20 cellular contexts compared by ENCODE assay signal in genomic region chr5:133506165-133506564, GRCh38.
DNase-seq lines count a peak whose midpoint lies in the region; TF ChIP-seq lines count a peak whose summit lies in the region.
"Had no signal": no experiment of that assay in that cellular context is flagged by ENCODE, and none has a peak within 500 bp of the region (broad histone marks: within the 10 kb centered on the region; RNA-seq: fewer than 3 reads in every experiment).

No MANE protein-coding gene starts in this region.

- H3K4me3 ChIP-seq in breast epithelium (no peak overlapping the region), mammary epithelial cell (replicated peaks in 1 of 3; ENCODE audit: insufficient read depth in 1 of 3, low read depth in 2 of 3, low read length in 3 of 3) (no peak overlapping the region), endodermal cell (ENCODE audit: low read length) (no peak overlapping the region)
- H3K4me3 ChIP-seq: GM23248, SK-N-MC had no signal

- in situ Hi-C loops in mammary epithelial cell (cut with MboI; ENCODE audit: low sequenced_read_pairs in 2 of 2) = no loop called here

- H4K20me1 ChIP-seq in mammary epithelial cell (ENCODE audit: insufficient read depth, low read length) = no peaks in the 10 kb centered on the region

- WGBS in mammary epithelial cell (ENCODE audit: low coverage, missing lambda C conversion rate) = 53% methylated on average over 5 of the region's 5 CpGs
- WGBS in endodermal cell (ENCODE audit: insufficient coverage in 1 of 2, insufficient read length in 1 of 2), 2 experiments = 84 to 89% methylated on average over 4 to 5 of the region's 5 CpGs

- H3K27me3 ChIP-seq in breast epithelium (no peaks in the 10 kb centered on the region), mammary epithelial cell (ENCODE audit: insufficient read depth, low read length) (no peaks in the 10 kb centered on the region), endodermal cell (ENCODE audit: control insufficient read depth, insufficient read depth, low read length, poor library complexity, severe bottlenecking) (no peaks in the 10 kb centered on the region)

- H3K27ac Mint-ChIP-seq in endodermal cell = no peak overlapping the region
- H3K27ac Mint-ChIP-seq in activated T-helper 2 cell treated with anti-CD3 and anti-CD28 coated beads, Interferon-gamma antibody, Interleukin-2, Interleukin-4, amounts not matched to agents 10 μg/mL and 5 μg/mL and 100 μg/mL, durations not matched to agents 14 hours and 24 hours and 36 hours = no peak overlapping the region
- H3K27ac Mint-ChIP-seq in activated CD4-positive, alpha-beta memory T cell treated with anti-CD3 and anti-CD28 coated beads, Interleukin-2, amount 10 ng/mL, durations not matched to agents 7 days and 5 days = no peak overlapping the region

- CTCF ChIA-PET in mammary epithelial cell (lab: Charles Lee; ENCODE audit: low non-redundant PET) = no interaction called here
- CTCF ChIA-PET in activated CD4-positive, alpha-beta memory T cell treated with anti-CD3 and anti-CD28 coated beads, Interleukin-2, amount 10 ng/mL, durations not matched to agents 7 days and 5 days (lab: Charles Lee) = interaction anchor here (1.7 kb wide), 1 partner anchor 83 kb away, joined by 5 read pairs; no protein-coding TSS in a partner anchor

- no peaks in the 10 kb centered on the region for H3K36me3 Mint-ChIP-seq in endodermal cell (ENCODE audit: low read depth)
- no peaks in the 10 kb centered on the region for H3K36me3 Mint-ChIP-seq in activated T-helper 2 cell treated with anti-CD3 and anti-CD28 coated beads, Interferon-gamma antibody, Interleukin-2, Interleukin-4, amounts not matched to agents 10 μg/mL and 5 μg/mL and 100 μg/mL, durations not matched to agents 14 hours and 24 hours and 36 hours (ENCODE audit: low read depth)
- H3K36me3 Mint-ChIP-seq in activated CD4-positive, alpha-beta memory T cell treated with anti-CD3 and anti-CD28 coated beads, Interleukin-2, amount 10 ng/mL, durations not matched to agents 7 days and 5 days (ENCODE audit: low read depth) = no peaks in the 10 kb centered on the region

- intact Hi-C loops in breast epithelium (cut with DNase I; ENCODE audit: low total_unique reads) = no loop called here
- intact Hi-C loops in mammary epithelial cell (cut with micrococcal nuclease) = no loop called here
- intact Hi-C loops in activated T-helper 2 cell treated with anti-CD3 and anti-CD28 coated beads, Interferon-gamma antibody, Interleukin-2, Interleukin-4, amounts not matched to agents 10 μg/mL and 5 μg/mL and 100 μg/mL, durations not matched to agents 14 hours and 24 hours and 36 hours (cut with micrococcal nuclease) = no loop called here

- no peak overlapping the region for H3K4me2 ChIP-seq in mammary epithelial cell (ENCODE audit: insufficient read depth, low read depth, low read length)
- H3K4me2 ChIP-seq: KMS-11 had no signal

- H3K9me3 ChIP-seq in breast epithelium (no peaks in the 10 kb centered on the region), mammary epithelial cell (replicated peaks; ENCODE audit: insufficient read depth, low read length) (no peaks in the 10 kb centered on the region), endodermal cell (ENCODE audit: control insufficient read depth, low read length) (no peaks in the 10 kb centered on the region)

- no peaks in the 10 kb centered on the region for H3K9me3 Mint-ChIP-seq in endodermal cell
- no peaks in the 10 kb centered on the region for H3K9me3 Mint-ChIP-seq in activated T-helper 2 cell treated with anti-CD3 and anti-CD28 coated beads, Interferon-gamma antibody, Interleukin-2, Interleukin-4, amounts not matched to agents 10 μg/mL and 5 μg/mL and 100 μg/mL, durations not matched to agents 14 hours and 24 hours and 36 hours
- no peaks in the 10 kb centered on the region for H3K9me3 Mint-ChIP-seq in activated CD4-positive, alpha-beta memory T cell treated with anti-CD3 and anti-CD28 coated beads, Interleukin-2, amount 10 ng/mL, durations not matched to agents 7 days and 5 days

- no peak overlapping the region for H3K4me3 Mint-ChIP-seq in endodermal cell
- no peak overlapping the region for H3K4me3 Mint-ChIP-seq in activated T-helper 2 cell treated with anti-CD3 and anti-CD28 coated beads, Interferon-gamma antibody, Interleukin-2, Interleukin-4, amounts not matched to agents 10 μg/mL and 5 μg/mL and 100 μg/mL, durations not matched to agents 14 hours and 24 hours and 36 hours (ENCODE audit: low read depth)
- H3K4me3 Mint-ChIP-seq in activated CD4-positive, alpha-beta memory T cell treated with anti-CD3 and anti-CD28 coated beads, Interleukin-2, amount 10 ng/mL, durations not matched to agents 7 days and 5 days = no peak overlapping the region

- H3K79me2 ChIP-seq in mammary epithelial cell (ENCODE audit: insufficient read depth, low read length) = no peaks in the 10 kb centered on the region

- H3K27me3 Mint-ChIP-seq in endodermal cell (ENCODE audit: insufficient read depth) = no peaks in the 10 kb centered on the region
- H3K27me3 Mint-ChIP-seq in activated T-helper 2 cell treated with anti-CD3 and anti-CD28 coated beads, Interferon-gamma antibody, Interleukin-2, Interleukin-4, amounts not matched to agents 10 μg/mL and 5 μg/mL and 100 μg/mL, durations not matched to agents 14 hours and 24 hours and 36 hours (ENCODE audit: low read depth) = peaks cover 3% of the 10 kb centered on the region
- peaks cover 7% of the 10 kb centered on the region for H3K27me3 Mint-ChIP-seq in activated CD4-positive, alpha-beta memory T cell treated with anti-CD3 and anti-CD28 coated beads, Interleukin-2, amount 10 ng/mL, durations not matched to agents 7 days and 5 days

- no peak for TF ChIP-seq CTCF in breast epithelium (IDR thresholded peaks at IDR 0.05)
- TF ChIP-seq CTCF in mammary epithelial cell (conservative IDR thresholded peaks at IDR 0.05 in 1 of 2, IDR thresholded peaks at IDR 0.05 in 1 of 2; ENCODE audit: extremely low read depth in 1 of 2, insufficient read depth in 1 of 2, low read depth in 1 of 2, low read length in 2 of 2) = no peak
- no peak for TF ChIP-seq CTCF in endodermal cell (conservative IDR thresholded peaks at IDR 0.05)

- H3K4me1 Mint-ChIP-seq in endodermal cell = peaks cover 12% of the 10 kb centered on the region
- H3K4me1 Mint-ChIP-seq in activated T-helper 2 cell treated with anti-CD3 and anti-CD28 coated beads, Interferon-gamma antibody, Interleukin-2, Interleukin-4, amounts not matched to agents 10 μg/mL and 5 μg/mL and 100 μg/mL, durations not matched to agents 14 hours and 24 hours and 36 hours (ENCODE audit: low read depth) = peaks cover 6% of the 10 kb centered on the region
- no peaks in the 10 kb centered on the region for H3K4me1 Mint-ChIP-seq in activated CD4-positive, alpha-beta memory T cell treated with anti-CD3 and anti-CD28 coated beads, Interleukin-2, amount 10 ng/mL, durations not matched to agents 7 days and 5 days

- H3K4me1 ChIP-seq in breast epithelium = no peaks in the 10 kb centered on the region
- H3K4me1 ChIP-seq in mammary epithelial cell (ENCODE audit: insufficient read depth, low read length) = no peaks in the 10 kb centered on the region
- no peaks in the 10 kb centered on the region for H3K4me1 ChIP-seq in endodermal cell (ENCODE audit: control insufficient read depth, insufficient read depth, low read length)

- H2AFZ ChIP-seq in mammary epithelial cell (ENCODE audit: low read depth, low read length) = no peak overlapping the region
- H2AFZ ChIP-seq: GM23248 had no signal

- no TSS peak for BruUV-seq in mammary epithelial cell (replicated peaks; lab: Mats Ljungman, UMichigan)

- no peak for DNase-seq in breast epithelium (ENCODE audit: low spot score in 2 of 2)
- DNase-seq in mammary epithelial cell = no peak
- peak; percentile 60 for DNase-seq in NCI-H748 (lab: John Stamatoyannopoulos, UW; ENCODE audit: unreplicated experiment)
- peak; percentile 10 for DNase-seq in endodermal cell
- DNase-seq in activated T-helper 2 cell treated with anti-CD3 and anti-CD28 coated beads, Interferon-gamma antibody, Interleukin-2, Interleukin-4, amounts not matched to agents 10 μg/mL and 5 μg/mL and 100 μg/mL, durations not matched to agents 14 hours and 24 hours and 36 hours (ENCODE audit: low spot score) = no peak
- no peak for DNase-seq in activated CD4-positive, alpha-beta memory T cell treated with anti-CD3 and anti-CD28 coated beads, Interleukin-2, amount 10 ng/mL, durations not matched to agents 7 days and 5 days
- no peak for DNase-seq in RKO (ENCODE audit: low spot score)
- DNase-seq: AML-193; COR-L47; GF-D8; GM23248; HCEC 1CT; MV-4-11; NCI-H226; NCI-H524; NK-92 treated with Interleukin-12 subunit alpha and Interleukin-12 subunit beta, amount 100 ng/mL, for 24 hours; SHP77 had no signal

- no peak for TF ChIP-seq POLR2A in breast epithelium (IDR thresholded peaks at IDR 0.05)

- peak overlapping the region; percentile 26 to 69 for H3K27ac ChIP-seq in breast epithelium
- no peak overlapping the region for H3K27ac ChIP-seq in mammary epithelial cell (ENCODE audit: insufficient read depth, low read depth, low read length)
- no peak overlapping the region for H3K27ac ChIP-seq in endodermal cell (ENCODE audit: low read depth, low read length)
- H3K27ac ChIP-seq: GM23248, HL-60, KMS-11, SK-N-MC had no signal

- H3K9ac ChIP-seq in mammary epithelial cell (ENCODE audit: insufficient read depth, low read length) (no peak overlapping the region), endodermal cell (ENCODE audit: extremely low read depth, low read length, poor library complexity, severe bottlenecking) (no peak overlapping the region)
- H3K9ac ChIP-seq: GM23248, KMS-11 had no signal

- dilution Hi-C loops in mammary epithelial cell (cut with HindIII; ENCODE audit: low sequenced_read_pairs) = no loop called here

- H3K36me3 ChIP-seq in breast epithelium (no peaks in the 10 kb centered on the region), mammary epithelial cell (ENCODE audit: insufficient read depth, low read length) (no peaks in the 10 kb centered on the region), endodermal cell (ENCODE audit: control insufficient read depth, insufficient read depth, low read length) (no peaks in the 10 kb centered on the region)

- POLR2A ChIA-PET in activated CD4-positive, alpha-beta memory T cell treated with anti-CD3 and anti-CD28 coated beads, Interleukin-2, amount 10 ng/mL, durations not matched to agents 7 days and 5 days (lab: Charles Lee) = no interaction called here

Comparison
In these comparisons a context has a peak if more than half of its experiments do, and no peak if none do; other contexts are left out.
1. H3K27ac ChIP-seq: peak in breast epithelium (2 of 2); none in mammary epithelial cell (single experiment) and endodermal cell (single experiment).
2. DNase-seq: peak in NCI-H748 (single experiment) and endodermal cell (single experiment); none in breast epithelium (0 of 2), mammary epithelial cell (single experiment), activated T-helper 2 cell treated with anti-CD3 and anti-CD28 coated beads, Interferon-gamma antibody, Interleukin-2, Interleukin-4, amounts not matched to agents 10 μg/mL and 5 μg/mL and 100 μg/mL, durations not matched to agents 14 hours and 24 hours and 36 hours (single experiment), activated CD4-positive, alpha-beta memory T cell treated with anti-CD3 and anti-CD28 coated beads, Interleukin-2, amount 10 ng/mL, durations not matched to agents 7 days and 5 days (single experiment) and RKO (single experiment).